8 cellular contexts compared by ENCODE assay signal in the genomic region with DNA sequence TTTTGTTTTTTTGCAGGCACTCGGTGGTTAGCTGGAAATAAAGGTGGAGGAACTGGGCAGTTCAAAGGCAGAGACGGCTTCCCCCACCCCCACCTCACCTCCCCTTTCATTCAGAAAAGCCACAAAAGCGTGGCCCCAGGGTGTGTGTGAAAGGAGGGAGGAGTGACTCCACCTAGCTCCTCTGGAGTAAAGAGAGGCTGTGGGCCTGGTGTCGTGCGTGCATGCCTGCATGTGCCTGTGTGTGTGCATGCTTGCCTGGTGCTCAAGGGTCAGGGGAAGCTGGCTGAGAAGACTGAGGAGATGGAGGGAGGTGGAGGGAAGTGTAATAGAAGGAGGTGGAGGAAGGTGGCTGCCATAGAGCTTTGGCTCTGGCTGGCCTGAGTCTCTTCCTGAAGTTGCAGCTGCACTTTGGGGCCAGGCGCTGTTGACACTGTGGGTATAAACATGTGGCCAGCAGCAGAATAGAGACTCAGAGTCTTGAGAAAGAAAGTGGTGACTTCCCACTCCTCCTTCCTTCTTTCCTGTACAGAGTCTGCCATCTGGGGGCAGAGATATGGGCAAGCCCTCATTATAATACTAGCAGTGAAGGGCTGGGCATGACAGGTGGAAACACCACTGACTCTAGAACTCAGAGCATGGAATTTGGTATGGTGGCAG. TPM values are rescaled to one million over a fixed set of nuclear protein-coding genes. Genes with fewer than 3 reads are reported as not detected.
DNase-seq lines count a peak whose midpoint lies in the region; ATAC-seq and TF ChIP-seq lines count a peak whose summit lies in the region.

No MANE protein-coding gene starts in this region.

- H3K4me3 ChIP-seq in heart right ventricle, result no peak overlapping the region

- no peak overlapping the region for H2BK5ac ChIP-seq in H9 (ENCODE audit: insufficient read length, low read length)

- H3K14ac ChIP-seq in H9 (ENCODE audit: insufficient read depth, low read length), result peak overlapping the region; percentile 33; the same call in 1 of the 2 replicates

- no peak overlapping the region for H2BK20ac ChIP-seq in H9 (ENCODE audit: low read depth, low read length, poor library complexity, severe bottlenecking)

- H3K4me1 ChIP-seq in H9 (ENCODE audit: insufficient read depth, low read length), result peaks cover 5% of the 10 kb centered on the region; the same call in 1 of the 2 replicates
- H3K4me1 ChIP-seq in heart right ventricle, result no peaks in the 10 kb centered on the region

- no peak overlapping the region for H3K23ac ChIP-seq in H9 (ENCODE audit: insufficient read length, low read depth, low read length)

- no peaks in the 10 kb centered on the region for H3K27me3 Mint-ChIP-seq in H9 (ENCODE audit: low read depth)
- H3K27me3 Mint-ChIP-seq in stimulated activated naive CD8-positive, alpha-beta T cell treated with anti-CD3 and anti-CD28 coated beads, Interleukin-15, amount 100 ng/mL, for 72 hours, result no peaks in the 10 kb centered on the region

- H2BK15ac ChIP-seq in H9 (ENCODE audit: low read depth, low read length), result no peak overlapping the region

- peaks cover 0 to 4% (median 0%) of the 10 kb centered on the region in 3 experiments; a peak in 1 of 7 replicates for H3K36me3 Mint-ChIP-seq in H9 (ENCODE audit: insufficient read depth in 1 of 3, low read depth in 3 of 3)

- H4K91ac ChIP-seq in H9 (ENCODE audit: insufficient read length, low read depth, low read length), result no peak overlapping the region

- H3K18ac ChIP-seq in H9 (ENCODE audit: insufficient read length, low read depth, low read length), result no peak overlapping the region

- H3K27ac Mint-ChIP-seq in H9, result peak overlapping the region; percentile 93 to 99 (median 99)
- peak overlapping the region; percentile 64 to 87 for H3K27ac Mint-ChIP-seq in stimulated activated naive CD8-positive, alpha-beta T cell treated with anti-CD3 and anti-CD28 coated beads, Interleukin-15, amount 100 ng/mL, for 72 hours

- no peak overlapping the region for H3K4ac ChIP-seq in H9 (ENCODE audit: low read depth, low read length)

- H3K4me3 Mint-ChIP-seq in H9, result peak overlapping the region; percentile 38 to 40
- H3K4me3 Mint-ChIP-seq in stimulated activated naive CD8-positive, alpha-beta T cell treated with anti-CD3 and anti-CD28 coated beads, Interleukin-15, amount 100 ng/mL, for 72 hours, result peak overlapping the region; percentile 49 to 73

- no peak overlapping the region for H3T11ph ChIP-seq in H9 (ENCODE audit: low read length)

- H2BK120ac ChIP-seq in H9 (ENCODE audit: low read depth, low read length, poor library complexity, severe bottlenecking), result no peak overlapping the region

- H3K27me3 ChIP-seq in H9 (ENCODE audit: insufficient read depth, low read length), result no peaks in the 10 kb centered on the region
- peaks cover 0 to 3% (median 0%) of the 10 kb centered on the region in 7 donors for H3K27me3 ChIP-seq in heart right ventricle

- H4K8ac ChIP-seq in H9 (replicated peaks; ENCODE audit: insufficient read length, low read depth, low read length), result no peak overlapping the region

- H3K4me1 Mint-ChIP-seq in H9, result peaks cover 40 to 43% of the 10 kb centered on the region in 2 experiments
- peaks cover 19% of the 10 kb centered on the region for H3K4me1 Mint-ChIP-seq in stimulated activated naive CD8-positive, alpha-beta T cell treated with anti-CD3 and anti-CD28 coated beads, Interleukin-15, amount 100 ng/mL, for 72 hours

- no peak overlapping the region for H2AFZ ChIP-seq in H9 (ENCODE audit: low read length)

- TF ChIP-seq CTCF in H9 (conservative IDR thresholded peaks at IDR 0.05) (no peak), heart right ventricle (IDR thresholded peaks at IDR 0.05) (no peak)

- H3K23me2 ChIP-seq in H9 (ENCODE audit: insufficient read length, low read depth, low read length, poor library complexity, severe bottlenecking), result no peaks in the 10 kb centered on the region

- no peaks in the 10 kb centered on the region for H3K79me1 ChIP-seq in H9 (ENCODE audit: insufficient read depth, low read depth, low read length, poor library complexity, severe bottlenecking)

- H3K79me2 ChIP-seq in H9 (ENCODE audit: insufficient read depth, low read length), result no peaks in the 10 kb centered on the region

- ATAC-seq in heart right ventricle, result peak in 5 of 8 donors; percentile 35 to 63 (median 45)
- ATAC-seq in stimulated activated naive CD8-positive, alpha-beta T cell treated with anti-CD3 and anti-CD28 coated beads, Interleukin-15, amount 100 ng/mL, for 72 hours, result peak; percentile 86

- intact Hi-C loops in heart right ventricle (cut with DNase I), result no loop called here

- H3K36me3 ChIP-seq in KOPT-K1 (ENCODE audit: insufficient read depth, low read length), result no peaks in the 10 kb centered on the region
- H3K36me3 ChIP-seq in heart right ventricle, result no peaks in the 10 kb centered on the region

- H2BK12ac ChIP-seq in H9 (ENCODE audit: insufficient read length, low read depth, low read length), result no peak overlapping the region

- no peak overlapping the region for H3K56ac ChIP-seq in H9 (ENCODE audit: insufficient read length, low read depth, low read length)

- DNase-seq in activated T-cell treated with anti-CD3 and anti-CD28 coated beads for 48 hours (ENCODE audit: low read depth) (peak; percentile 18), activated T-cell treated with anti-CD3 and anti-CD28 coated beads for 4 hours (no peak), H9 (peak; percentile 73), SW480 (ENCODE audit: low spot score) (peak; percentile 75), heart right ventricle (no peak), HK-2 (ENCODE audit: unreplicated experiment) (no peak)
- peak; percentile 8 to 26 for DNase-seq in stimulated activated naive CD8-positive, alpha-beta T cell treated with anti-CD3 and anti-CD28 coated beads, Interleukin-15, amount 100 ng/mL, for 72 hours

- H3K9me3 ChIP-seq in H9 (ENCODE audit: control insufficient read depth, low read depth, low read length), result no peaks in the 10 kb centered on the region
- no peaks in the 10 kb centered on the region for H3K9me3 ChIP-seq in KOPT-K1 (ENCODE audit: insufficient read depth, low read length, poor library complexity, severe bottlenecking)
- H3K9me3 ChIP-seq in heart right ventricle, result no peaks in the 10 kb centered on the region

- no peak overlapping the region for H3K9ac ChIP-seq in H9 (ENCODE audit: extremely low read depth, insufficient read length, low read length)

- H3K4me2 ChIP-seq in H9 (ENCODE audit: insufficient read depth, insufficient read length, low read length), result peak overlapping the region; percentile 0

- no CpG with 5 or more reads among the region's 6 CpGs for WGBS in H9 (ENCODE audit: extremely low coverage, insufficient read length, low lambda C conversion rate)
- WGBS in heart right ventricle, 2 donors, result 58 to 67% methylated on average over 6 of the region's 6 CpGs

- no peaks in the 10 kb centered on the region for H4K20me1 ChIP-seq in H9 (ENCODE audit: control insufficient read depth, insufficient read depth, insufficient read length)

- no peak overlapping the region for H4K5ac ChIP-seq in H9 (ENCODE audit: insufficient read length, low read depth, low read length)

- H2AK5ac ChIP-seq in H9 (ENCODE audit: insufficient read length, low read length), result no peak overlapping the region

- no peaks in the 10 kb centered on the region for H3K9me3 Mint-ChIP-seq in H9
- H3K9me3 Mint-ChIP-seq in stimulated activated naive CD8-positive, alpha-beta T cell treated with anti-CD3 and anti-CD28 coated beads, Interleukin-15, amount 100 ng/mL, for 72 hours, result no peaks in the 10 kb centered on the region

- no peak overlapping the region for H3K27ac ChIP-seq in H9 (ENCODE audit: insufficient read length, low read depth, low read length)
- peak overlapping the region; percentile 37 for H3K27ac ChIP-seq in KOPT-K1 (ENCODE audit: low read depth, low read length, poor library complexity, severe bottlenecking)
- H3K27ac ChIP-seq in heart right ventricle, result no peak overlapping the region

RNA-seq across cellular contexts. Expression of gene SINHCAF, which starts 36.9 kb away (rescaled TPM):
- total RNA-seq in H9 (2021) (497 and 501 TPM in 2 replicates), heart right ventricle (10 to 100 TPM in 6 of 10 donors, 1 to 10 TPM in 4; 5.7 to 16.9 (median 10.9) TPM)
- 1 to 10 TPM; 6.1 TPM for polyA plus RNA-seq in heart right ventricle

Comparison
In these comparisons a context has a peak if more than half of its experiments do, and no peak if none do; other contexts are left out.
1. DNase-seq: peak in activated T-cell treated with anti-CD3 and anti-CD28 coated beads for 48 hours (single experiment), H9 (single experiment), SW480 (single experiment) and stimulated activated naive CD8-positive, alpha-beta T cell treated with anti-CD3 and anti-CD28 coated beads, Interleukin-15, amount 100 ng/mL, for 72 hours (2 of 2); none in activated T-cell treated with anti-CD3 and anti-CD28 coated beads for 4 hours (single experiment), heart right ventricle (0 of 2) and HK-2 (single experiment).
2. RNA of gene SINHCAF, which starts 36.9 kb away (total RNA-seq): 497 to 501 TPM in H9; 5.7 to 16.9 TPM in heart right ventricle; every median in the first group is over 10 times any median in the second.